ENCODE assay signal across 21 cellular contexts in the genomic region with DNA sequence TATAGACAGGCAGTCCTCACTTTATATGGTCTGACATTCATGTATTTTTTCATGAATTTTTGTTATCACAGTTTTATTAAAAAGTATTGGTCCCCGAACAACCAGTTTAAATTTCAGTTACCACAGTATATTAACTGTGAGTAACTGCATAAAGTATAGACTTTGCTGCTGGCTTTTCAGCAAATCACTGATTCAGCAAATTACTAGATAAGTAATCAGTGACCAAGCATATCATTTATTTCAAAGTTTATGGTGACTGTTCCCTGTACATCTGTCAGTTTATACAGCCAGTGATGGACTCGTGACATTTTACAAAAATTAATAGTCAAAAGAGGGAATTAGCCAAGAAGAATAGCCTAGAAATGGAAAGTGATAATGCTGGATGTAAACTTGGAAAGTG.
DNase-seq lines count a peak whose midpoint lies in the region; ATAC-seq, FAIRE-seq and TF ChIP-seq lines count a peak whose summit lies in the region.
"Had no signal": no experiment of that assay in that cellular context is flagged by ENCODE, and none has a peak within 500 bp of the region (broad histone marks: within the 10 kb centered on the region; RNA-seq: fewer than 3 reads in every experiment).

No MANE protein-coding gene starts in this region.

- dilution Hi-C loops in IMR-90 (cut with HindIII; ENCODE audit: low sequenced_read_pairs, unreplicated experiment): no loop called here

- H3K79me1 ChIP-seq in IMR-90 (ENCODE audit: low read depth in 1 of 2, low read length in 2 of 2): no peaks in the 10 kb centered on the region
- H3K79me1 ChIP-seq in H1 (ENCODE audit: low read depth, low read length): no peaks in the 10 kb centered on the region

- H2BK20ac ChIP-seq in IMR-90 (ENCODE audit: low read depth, low read length) (no peak overlapping the region), H1 (ENCODE audit: low read length) (no peak overlapping the region)

- no TSS peak for BruUV-seq in IMR-90 (replicated peaks; lab: Mats Ljungman, UMichigan)

- H2BK12ac ChIP-seq in H1 (ENCODE audit: low read depth, low read length): no peak overlapping the region

- H4K20me1 ChIP-seq in IMR-90 (ENCODE audit: insufficient read depth, low read length) (no peaks in the 10 kb centered on the region), H1 (replicated peaks in 1 of 2; ENCODE audit: control insufficient read depth in 1 of 2, insufficient read depth in 2 of 2, low read length in 2 of 2) (no peaks in the 10 kb centered on the region)
- H4K20me1 ChIP-seq: BLaER1 treated with 17β-estradiol and CSF1 and Interleukin-3, amounts not matched to agents 10 nM and 100 nM had no signal

- no peak for TF ChIP-seq RAD21 in A549 (conservative IDR thresholded peaks at IDR 0.05 in 1 of 2, IDR thresholded peaks at IDR 0.05 in 1 of 2)
- TF ChIP-seq RAD21 in IMR-90 (IDR thresholded peaks at IDR 0.05; ENCODE audit: low read length): no peak
- no peak for TF ChIP-seq RAD21 in H1 (IDR thresholded peaks at IDR 0.05 in 1 of 2, conservative IDR thresholded peaks at IDR 0.05 in 1 of 2; ENCODE audit: low read depth in 2 of 2, low read length in 2 of 2)

- no peaks in the 10 kb centered on the region for H3K36me3 ChIP-seq in IMR-90 (ENCODE audit: control insufficient read depth, insufficient read depth, low read length)
- no peaks in the 10 kb centered on the region for H3K36me3 ChIP-seq in H1 (ENCODE audit: control insufficient read depth in 2 of 4, insufficient read depth in 4 of 4, low read length in 3 of 4)
- H3K36me3 ChIP-seq: BLaER1 treated with 17β-estradiol and CSF1 and Interleukin-3, amounts not matched to agents 10 nM and 100 nM had no signal

- WGBS in A549 (ENCODE audit: missing lambda C conversion rate): 0% methylated on average over 2 of the region's 2 CpGs
- WGBS in IMR-90 (ENCODE audit: extremely low coverage in 2 of 2, insufficient read length in 1 of 2), 2 experiments: no CpG with 5 or more reads among the region's 2 CpGs
- 95% methylated on average over 2 of the region's 2 CpGs; no CpG with 5 or more reads in 1 of the 2 experiments for WGBS in H1 (ENCODE audit: extremely low coverage in 1 of 2, insufficient coverage in 1 of 2, insufficient read length in 1 of 2, insufficient replicate concordance in 2 of 2, low coverage in 1 of 2, low lambda C conversion rate in 2 of 2, missing lambda C conversion rate in 1 of 2), 2 experiments

- H3K23me2 ChIP-seq in H1 (ENCODE audit: low read depth, low read length): no peaks in the 10 kb centered on the region

- no peak overlapping the region for H3K4ac ChIP-seq in IMR-90 (ENCODE audit: low read depth, low read length)
- no peak overlapping the region for H3K4ac ChIP-seq in H1 (replicated peaks; ENCODE audit: insufficient read length, low read depth, low read length)

- H3K56ac ChIP-seq in IMR-90 (ENCODE audit: extremely low read depth, insufficient read depth, low read length): no peak overlapping the region
- no peak overlapping the region for H3K56ac ChIP-seq in H1 (replicated peaks; ENCODE audit: insufficient read length, low read depth, low read length)

- H3K27me3 ChIP-seq in IMR-90 (ENCODE audit: control insufficient read depth, insufficient read depth, low read length) (no peaks in the 10 kb centered on the region), H1 (replicated peaks in 1 of 4; ENCODE audit: control insufficient read depth in 3 of 4, extremely low read depth in 1 of 4, insufficient read depth in 3 of 4, low read length in 3 of 4) (no peaks in the 10 kb centered on the region)
- H3K27me3 ChIP-seq: BLaER1 treated with 17β-estradiol and CSF1 and Interleukin-3, amounts not matched to agents 10 nM and 100 nM had no signal

- no peak overlapping the region for H2AFZ ChIP-seq in IMR-90 (replicated peaks; ENCODE audit: low read length, poor library complexity)
- no peak overlapping the region for H2AFZ ChIP-seq in H1 (ENCODE audit: low read length)

- DNase-seq in A549 (ENCODE audit: low read depth in 1 of 2, low spot score in 1 of 2) (no peak), IMR-90 (no peak), H1 (ENCODE audit: low read depth in 1 of 2, low spot score in 2 of 2) (no peak), RPMI8226 (no peak)
- DNase-seq: 8988T; AML-193; CD4-positive, alpha-beta T cell; CD8-positive, alpha-beta T cell; DMS 273 treated with DMSO at 0.1 percent for 48 hours; DMS153; DMS53; DMS79; DND-41; EL; GDM1 had no signal

- H3K14ac ChIP-seq in IMR-90 (replicated peaks; ENCODE audit: low read depth, low read length) (no peak overlapping the region), H1 (ENCODE audit: insufficient read length) (no peak overlapping the region)

- no peak overlapping the region for H2BK15ac ChIP-seq in IMR-90 (ENCODE audit: low read depth, low read length)
- no peak overlapping the region for H2BK15ac ChIP-seq in H1 (ENCODE audit: low read length)

- CTCF ChIA-PET in A549 (lab: Yijun Ruan, JAX): no interaction called here
- CTCF ChIA-PET in IMR-90 (lab: Yijun Ruan, JAX): no interaction called here
- CTCF ChIA-PET in H1 (lab: Charles Lee; ENCODE audit: partially characterized antibody): no interaction called here

- H2AK9ac ChIP-seq in IMR-90 (replicated peaks; ENCODE audit: low read depth, low read length, poor library complexity): no peak overlapping the region

- no peak overlapping the region for H3K18ac ChIP-seq in IMR-90 (ENCODE audit: low read depth, low read length)
- H3K18ac ChIP-seq in H1 (ENCODE audit: extremely low read depth, low read length): no peak overlapping the region

- H3K4me3 ChIP-seq in A549 (no peak overlapping the region), IMR-90 (ENCODE audit: insufficient read depth, low read depth, low read length) (no peak overlapping the region), H1 (ENCODE audit: extremely low read depth in 1 of 4, insufficient read depth in 2 of 4, low read depth in 3 of 4, low read length in 4 of 4) (no peak overlapping the region)
- H3K4me3 ChIP-seq: BLaER1 treated with 17β-estradiol and CSF1 and Interleukin-3, amounts not matched to agents 10 nM and 100 nM; GM12878 had no signal

- H2BK120ac ChIP-seq in IMR-90 (ENCODE audit: low read depth, low read length) (no peak overlapping the region), H1 (replicated peaks; ENCODE audit: low read depth, low read length) (no peak overlapping the region)

- in situ Hi-C loops in IMR-90 (cut with MboI; ENCODE audit: low sequenced_read_pairs): no loop called here

- no peak overlapping the region for H4K5ac ChIP-seq in IMR-90 (ENCODE audit: low read depth, low read length)
- H4K5ac ChIP-seq in H1 (ENCODE audit: insufficient read length, low read depth, low read length): no peak overlapping the region

- intact Hi-C loops in IMR-90 (cut with micrococcal nuclease): no loop called here

- POLR2A ChIA-PET in A549 (lab: Yijun Ruan, JAX): no interaction called here
- POLR2A ChIA-PET in IMR-90 (lab: Charles Lee; ENCODE audit: unreplicated experiment): no interaction called here
- POLR2A ChIA-PET in H1 (lab: Charles Lee; ENCODE audit: partially characterized antibody): no interaction called here

- ATAC-seq in A549: no peak
- no peak for ATAC-seq in IMR-90 (ENCODE audit: low read depth)
- no peak for ATAC-seq in HG03460 (IDR thresholded peaks at IDR 0.05; ENCODE audit: unreplicated experiment)
- ATAC-seq: CD8-positive, alpha-beta T cell; GM12878 had no signal

- H3K23ac ChIP-seq in IMR-90 (ENCODE audit: low read depth, low read length) (no peak overlapping the region), H1 (ENCODE audit: insufficient read length) (no peak overlapping the region)

- H4K91ac ChIP-seq in IMR-90 (ENCODE audit: insufficient read depth, low read depth, low read length) (no peak overlapping the region), H1 (replicated peaks; ENCODE audit: insufficient read length, low read length) (no peak overlapping the region)

- H4K8ac ChIP-seq in IMR-90 (ENCODE audit: low read depth in 2 of 2, low read length in 2 of 2) (no peak overlapping the region), H1 (ENCODE audit: extremely low read depth, insufficient read depth, low read length) (no peak overlapping the region)

- TF ChIP-seq CTCF in A549 (IDR thresholded peaks at IDR 0.05) (no peak), IMR-90 (conservative IDR thresholded peaks at IDR 0.05; ENCODE audit: low read depth, low read length) (no peak), H1 (IDR thresholded peaks at IDR 0.05; ENCODE audit: control extremely low read depth in 1 of 3, insufficient read depth in 1 of 3, low read depth in 1 of 3, low read length in 3 of 3) (no peak)

- no peaks in the 10 kb centered on the region for H3K79me2 ChIP-seq in H1 (ENCODE audit: control insufficient read depth in 1 of 2, insufficient read depth in 2 of 2, low read length in 2 of 2)

- H3K9ac ChIP-seq in IMR-90 (ENCODE audit: low read depth, low read length) (no peak overlapping the region), H1 (replicated peaks in 1 of 4; ENCODE audit: extremely low read depth in 1 of 4, low read depth in 3 of 4, low read length in 3 of 4) (no peak overlapping the region)
- H3K9ac ChIP-seq: BLaER1 treated with 17β-estradiol and CSF1 and Interleukin-3, amounts not matched to agents 10 nM and 100 nM had no signal

- H3K4me2 ChIP-seq in A549 (no peak overlapping the region), IMR-90 (ENCODE audit: low read depth, low read length) (no peak overlapping the region), H1 (ENCODE audit: insufficient read depth in 1 of 2, low read depth in 2 of 2, low read length in 2 of 2) (no peak overlapping the region)
- H3K4me2 ChIP-seq: BLaER1 treated with 17β-estradiol and CSF1 and Interleukin-3, amounts not matched to agents 10 nM and 100 nM had no signal

- no peaks in the 10 kb centered on the region for H3K9me1 ChIP-seq in IMR-90 (ENCODE audit: insufficient read depth, low read length)

- H3K9me3 ChIP-seq in A549 (no peaks in the 10 kb centered on the region), IMR-90 (ENCODE audit: control insufficient read depth, insufficient read depth, low read length) (no peaks in the 10 kb centered on the region), H1 (ENCODE audit: insufficient read depth in 2 of 2, low read depth in 1 of 2, low read length in 1 of 2) (no peaks in the 10 kb centered on the region; a peak in 1 of 4 replicates)

- no peak for FAIRE-seq in A549 (lab: Jason Lieb, UNC)
- FAIRE-seq in H1 (lab: Jason Lieb, UNC): no peak
- FAIRE-seq: GM12878, GM12892, GM18507 had no signal

- TF ChIP-seq EP300 in A549 (IDR thresholded peaks at IDR 0.05) (no peak), H1 (IDR thresholded peaks at IDR 0.05; ENCODE audit: borderline replicate concordance in 1 of 2, low read depth in 2 of 2, low read length in 2 of 2) (no peak)

- no peak for TF ChIP-seq POLR2A in A549 (IDR thresholded peaks at IDR 0.05; ENCODE audit: low read length)
- TF ChIP-seq POLR2A in IMR-90 (IDR thresholded peaks at IDR 0.05; ENCODE audit: low read depth, low read length): no peak
- no peak for TF ChIP-seq POLR2A in H1 (IDR thresholded peaks at IDR 0.05; ENCODE audit: control extremely low read depth in 1 of 2, low read depth in 2 of 2, low read length in 2 of 2)

- H3K4me1 ChIP-seq in A549 (no peaks in the 10 kb centered on the region), IMR-90 (ENCODE audit: control insufficient read depth, insufficient read depth, low read length) (no peaks in the 10 kb centered on the region), H1 (replicated peaks in 1 of 4; ENCODE audit: control insufficient read depth in 3 of 4, insufficient read depth in 4 of 4, low read length in 3 of 4) (no peaks in the 10 kb centered on the region)
- H3K4me1 ChIP-seq: BLaER1 treated with 17β-estradiol and CSF1 and Interleukin-3, amounts not matched to agents 10 nM and 100 nM had no signal

- no peak overlapping the region for H3K27ac ChIP-seq in A549
- H3K27ac ChIP-seq in IMR-90 (ENCODE audit: insufficient read depth, low read length): no peak overlapping the region
- H3K27ac ChIP-seq in H1 (ENCODE audit: low read depth, low read length): no peak overlapping the region
- H3K27ac ChIP-seq: BLaER1 treated with 17β-estradiol and CSF1 and Interleukin-3, amounts not matched to agents 10 nM and 100 nM; C4-2B had no signal

- H2AK5ac ChIP-seq in IMR-90 (ENCODE audit: low read depth, low read length) (no peak overlapping the region), H1 (ENCODE audit: low read depth, low read length) (no peak overlapping the region)

- no peak overlapping the region for H2BK5ac ChIP-seq in IMR-90 (ENCODE audit: low read depth, low read length, poor library complexity, severe bottlenecking)
- no peak overlapping the region for H2BK5ac ChIP-seq in H1 (ENCODE audit: low read depth, low read length)
